Comparison of ENCODE assay signal across 28 cellular contexts in the genomic region with DNA sequence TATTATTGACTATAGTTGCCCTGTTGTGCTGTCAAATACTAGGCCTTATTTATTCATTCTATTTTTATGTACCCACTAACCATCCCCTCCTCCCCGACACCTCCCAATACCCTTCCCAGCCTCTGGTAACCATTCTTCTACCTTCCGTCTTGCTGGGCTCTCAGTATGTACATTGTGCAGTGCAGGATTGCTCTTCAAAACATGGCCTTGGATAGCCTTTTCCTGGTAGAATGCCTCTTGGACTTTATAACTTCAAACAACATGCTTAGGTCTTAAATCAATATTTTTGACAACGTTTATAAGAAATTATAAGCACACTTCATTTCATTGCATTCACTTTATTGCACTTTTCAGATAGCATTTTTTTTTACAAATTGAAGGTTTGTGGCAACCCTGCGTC.
"Had no signal": no experiment of that assay in that cellular context is flagged by ENCODE, and none has a peak within 500 bp of the region (broad histone marks: within the 10 kb centered on the region; RNA-seq: fewer than 3 reads in every experiment).

No MANE protein-coding gene starts in this region.

- DNase-seq: colonic mucosa; cortex of kidney; dermis blood vessel endothelial cell; dorsolateral prefrontal cortex; effector CD4-positive, alpha-beta T cell; effector CD8-positive, alpha-beta T cell; effector memory CD4-positive, alpha-beta T cell; effector memory CD8-positive, alpha-beta T cell; endodermal cell; erythroblast; esophagus squamous epithelium; foreskin fibroblast; foreskin keratinocyte; foreskin melanocyte; gastrocnemius medialis; glutamatergic neuron; head of caudate nucleus; heart left ventricle; heart right ventricle had no signal

- H3K4me1 ChIP-seq: colonic mucosa, esophagus squamous epithelium, foreskin keratinocyte had no signal

- H3K36me3 ChIP-seq: colonic mucosa, esophagus muscularis mucosa, esophagus squamous epithelium, gastrocnemius medialis, gastroesophageal sphincter, heart left ventricle, heart right ventricle had no signal

- H3K27ac ChIP-seq: colonic mucosa, coronary artery, epithelial cell of prostate, esophagus muscularis mucosa, esophagus squamous epithelium, foreskin keratinocyte, gastroesophageal sphincter had no signal

- ATAC-seq: effector memory CD8-positive, alpha-beta T cell; esophagus mucosa; foreskin keratinocyte; gastrocnemius medialis; gastroesophageal sphincter; heart left ventricle; heart right ventricle had no signal

- H3K9me3 ChIP-seq: colonic mucosa, esophagus muscularis mucosa, esophagus squamous epithelium, gastrocnemius medialis had no signal

- H3K4me3 ChIP-seq: colonic mucosa, coronary artery, dorsolateral prefrontal cortex, esophagus muscularis mucosa, esophagus squamous epithelium, gastrocnemius medialis, gastroesophageal sphincter, heart left ventricle, heart right ventricle had no signal

- H3K27me3 ChIP-seq: colonic mucosa, dorsolateral prefrontal cortex, esophagus muscularis mucosa, esophagus squamous epithelium, foreskin keratinocyte, gastrocnemius medialis, gastroesophageal sphincter, heart left ventricle, heart right ventricle had no signal

- FAIRE-seq: colon, endometrium, endothelial cell of umbilical vein, frontal cortex had no signal
